12 cellular contexts compared by ENCODE assay signal in genomic region chr1:154849645-154850131, GRCh38. TPM values are rescaled to one million over a fixed set of nuclear protein-coding genes. Genes with fewer than 3 reads are reported as not detected.
A peak's percentile ranks its signal among the peaks of the same experiment; 100 is the strongest.
DNase-seq lines count a peak whose midpoint lies in the region; ATAC-seq, FAIRE-seq and TF ChIP-seq lines count a peak whose summit lies in the region.
"Had no signal": no experiment of that assay in that cellular context is flagged by ENCODE, and none has a peak within 500 bp of the region (broad histone marks: within the 10 kb centered on the region; RNA-seq: fewer than 3 reads in every experiment).

No MANE protein-coding gene starts in this region.

- CTCF ChIA-PET in SK-N-SH (lab: Yijun Ruan, JAX), result interaction anchor here (0.9 to 3.7 kb wide), 13 partner anchors 8 to 285 kb away, joined by 3 to 15 read pairs (median 3); partner anchors contain the start of gene PMVK

- no peak for TF ChIP-seq RAD21 in SK-N-SH (IDR thresholded peaks at IDR 0.05; ENCODE audit: low read length)

- H3K27ac ChIP-seq in SK-N-SH (ENCODE audit: low read depth in 2 of 2, low read length in 1 of 2) (no peak overlapping the region), tibial nerve (no peak overlapping the region)
- H3K27ac ChIP-seq: ascending aorta, epithelial cell of prostate, skin epidermis had no signal

- no peaks in the 10 kb centered on the region for H3F3A ChIP-seq in SK-N-SH (replicated peaks; ENCODE audit: insufficient read depth)

- H3K79me2 ChIP-seq in SK-N-SH (ENCODE audit: insufficient read depth), result no peaks in the 10 kb centered on the region

- ATAC-seq in SK-N-SH treated with all-trans-retinoic acid at 6 μM for 48 hours, result no peak

- POLR2A ChIA-PET in SK-N-SH (lab: Yijun Ruan, JAX), result interaction anchor here (1.6 kb wide), 1 partner anchor 43 kb away, joined by 3 read pairs; no protein-coding TSS in a partner anchor

- H3K36me3 ChIP-seq in SK-N-SH (replicated peaks in 1 of 2; ENCODE audit: control insufficient read depth in 1 of 2, insufficient read depth in 2 of 2, low read length in 1 of 2) (no peaks in the 10 kb centered on the region), tibial nerve (no peaks in the 10 kb centered on the region)
- H3K36me3 ChIP-seq: ascending aorta had no signal

- TF ChIP-seq CTCF in SK-N-SH (IDR thresholded peaks at IDR 0.05) (no peak), tibial nerve (IDR thresholded peaks at IDR 0.05) (no peak)

- H3K9me2 ChIP-seq in SK-N-SH, result no peaks in the 10 kb centered on the region

- H3K9me3 ChIP-seq in SK-N-SH (no peaks in the 10 kb centered on the region), tibial nerve (no peaks in the 10 kb centered on the region)
- H3K9me3 ChIP-seq: ascending aorta had no signal

- TF ChIP-seq POLR2A in tibial nerve (IDR thresholded peaks at IDR 0.05), result no peak

- intact Hi-C loops in posterior vena cava (cut with DNase I), result no loop called here

- no peak overlapping the region for H2AFZ ChIP-seq in SK-N-SH (ENCODE audit: low read depth)

- 92% methylated on average over 6 of the region's 6 CpGs for WGBS in SK-N-SH (ENCODE audit: low lambda C conversion rate)
- WGBS in tibial nerve, 2 donors, result 88 to 90% methylated on average over 6 of the region's 6 CpGs

- H3K27me3 ChIP-seq in SK-N-SH (ENCODE audit: insufficient read depth) (no peaks in the 10 kb centered on the region), tibial nerve (peaks cover 0 to 27% of the 10 kb centered on the region in 2 donors)
- H3K27me3 ChIP-seq: ascending aorta had no signal

- H3K4me1 ChIP-seq in SK-N-SH (ENCODE audit: control insufficient read depth in 1 of 2, insufficient read depth in 2 of 2, low read depth in 1 of 2, low read length in 1 of 2), result peaks cover 7 to 45% of the 10 kb centered on the region in 2 experiments; a peak in 2 of 4 replicates
- H3K4me1 ChIP-seq in tibial nerve, result peaks cover 0 to 5% (median 0%) of the 10 kb centered on the region in 4 donors
- H3K4me1 ChIP-seq: ascending aorta had no signal

- DNase-seq in SK-N-SH (no peak), GM19239 (ENCODE audit: insufficient read length, low spot score) (no peak), SK-MEL-5 (ENCODE audit: low read depth, low spot score) (peak; percentile 22), posterior vena cava (ENCODE audit: low spot score) (peak; percentile 54), dermis blood vessel endothelial cell (no peak), HK-2 (ENCODE audit: unreplicated experiment) (no peak), tibial nerve (ENCODE audit: low spot score in 2 of 2) (no peak)
- DNase-seq: Right ventricle myocardium superior had no signal

- no peak overlapping the region for H3K4me3 ChIP-seq in SK-N-SH (ENCODE audit: low read depth in 2 of 2, low read length in 1 of 2)
- H3K4me3 ChIP-seq in tibial nerve, result no peak overlapping the region
- H3K4me3 ChIP-seq: ascending aorta, skin epidermis had no signal

- in situ Hi-C loops in SK-MEL-5 (cut with HindIII; ENCODE audit: low pct_unique_long_range_greater_than_20kb, low sequenced_read_pairs), result no loop called here

- no peak overlapping the region for H3K9ac ChIP-seq in SK-N-SH

- peak; percentile 93 for FAIRE-seq in GM19239 (lab: Jason Lieb, UNC)

- TF ChIP-seq EP300 in SK-N-SH (IDR thresholded peaks at IDR 0.05; ENCODE audit: borderline replicate concordance in 1 of 2, low read depth in 1 of 2, low read length in 1 of 2) (no peak), tibial nerve (IDR thresholded peaks at IDR 0.05) (no peak)

- H4K20me1 ChIP-seq in SK-N-SH (ENCODE audit: insufficient read depth), result no peaks in the 10 kb centered on the region

- H3K4me2 ChIP-seq in SK-N-SH, result no peak overlapping the region

TF ChIP-seq in SK-N-SH, 30 proteins besides CTCF, POLR2A, EP300 and RAD21:
- TF ChIP-seq EZH2phosphoT487 (IDR thresholded peaks at IDR 0.05; ENCODE audit: borderline replicate concordance, low read depth), result no peak
- no peak for TF ChIP-seq REST (IDR thresholded peaks at IDR 0.05; ENCODE audit: low read depth, low read length)
- TF ChIP-seq RFX5 (IDR thresholded peaks at IDR 0.05; ENCODE audit: low read length), result no peak
- TF ChIP-seq FOSL2 (IDR thresholded peaks at IDR 0.05; ENCODE audit: borderline replicate concordance, low read depth), result peak; percentile 44
- no peak for TF ChIP-seq JUND (IDR thresholded peaks at IDR 0.05)
- no peak for TF ChIP-seq GABPA (IDR thresholded peaks at IDR 0.05; ENCODE audit: low read depth)

TF ChIP-seq in SK-N-SH treated with all-trans-retinoic acid at 6 μM for 48 hours, 23 proteins besides CTCF, POLR2A, EP300 and RAD21:
- no peak for TF ChIP-seq TCF4 (CRISPR knock-in tag; IDR thresholded peaks at IDR 0.05; ENCODE audit: borderline replicate concordance)
- no peak for TF ChIP-seq CSRNP3 (CRISPR knock-in tag; IDR thresholded peaks at IDR 0.05)
- no peak for TF ChIP-seq RARB (CRISPR knock-in tag; IDR thresholded peaks at IDR 0.05)

RNA-seq across cellular contexts. Expression of gene KCNN3, which starts 20.4 kb away (rescaled TPM):
- polyA plus RNA-seq in SK-N-SH (2012; rRNA removed), result 0.10 and 0.16 TPM in 2 replicates
- polyA plus RNA-seq in SK-N-SH (2012; cell fraction: cytosol; rRNA removed), result 0.09 and 0.13 TPM in 2 replicates
- 0.25 and 0.49 TPM in 2 replicates for polyA plus RNA-seq in SK-N-SH (2012; cell fraction: nucleus; rRNA removed)
- total RNA-seq in SK-MEL-5 (2014; rRNA removed; shearing (Covaris generic)), result 0.03 TPM in 1 of 2 replicates, not detected in the other
- polyA plus RNA-seq in SK-MEL-5 (2015; cell fraction: cytosol; rRNA removed), result 0.03 and 0.06 TPM in 2 replicates
- 0.11 and 0.15 TPM in 2 replicates for polyA plus RNA-seq in SK-MEL-5 (2015; cell fraction: nucleus; rRNA removed)
- 1 to 10 TPM; 1.9 to 2.0 TPM for total RNA-seq in posterior vena cava
- total RNA-seq in dermis blood vessel endothelial cell, result 1.7 and 3.6 TPM in 2 replicates
- under 1 TPM; 0.21 to 0.78 (median 0.26) TPM for total RNA-seq in tibial nerve

Comparison
In these comparisons a context has a peak if more than half of its experiments do, and no peak if none do; other contexts are left out.
1. DNase-seq: peak in SK-MEL-5 (single experiment) and posterior vena cava (single experiment); none in SK-N-SH (single experiment), GM19239 (single experiment), dermis blood vessel endothelial cell (single experiment), HK-2 (single experiment) and tibial nerve (0 of 2).